Comparison of ENCODE assay signal across 26 cellular contexts in the genomic region with DNA sequence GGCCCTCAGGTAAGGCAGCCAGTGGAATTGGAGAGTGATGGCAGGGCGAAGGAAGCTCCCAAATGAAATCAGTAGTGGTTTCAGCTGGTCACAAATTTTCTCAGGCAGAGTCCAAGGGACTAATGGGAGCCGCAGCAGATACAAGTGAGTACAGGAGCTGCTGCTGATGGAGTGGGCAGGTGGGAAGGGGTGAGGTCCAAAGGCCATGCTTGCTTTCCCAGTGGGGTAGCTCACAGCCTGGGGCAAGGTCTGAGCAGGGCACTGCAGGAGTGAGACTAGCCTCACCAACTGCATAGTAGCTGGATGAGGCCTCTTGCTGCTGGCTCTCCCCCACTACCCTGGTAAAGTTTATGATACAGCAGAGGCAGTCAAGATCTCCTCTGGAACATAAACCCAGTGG. TPM values are rescaled to one million over a fixed set of nuclear protein-coding genes. Genes with fewer than 3 reads are reported as not detected.
A peak's percentile ranks its signal among the peaks of the same experiment; 100 is the strongest.
DNase-seq lines count a peak whose midpoint lies in the region; ATAC-seq, FAIRE-seq and TF ChIP-seq lines count a peak whose summit lies in the region.
"Had no signal": no experiment of that assay in that cellular context is flagged by ENCODE, and none has a peak within 500 bp of the region (broad histone marks: within the 10 kb centered on the region; RNA-seq: fewer than 3 reads in every experiment).

No MANE protein-coding gene starts in this region.

- FAIRE-seq in HepG2 (lab: Jason Lieb, UNC), result no peak
- FAIRE-seq: A204.1, GM12891, GM18507, H54 had no signal

- intact Hi-C loops in IMR-90 (cut with micrococcal nuclease), result no loop called here
- intact Hi-C loops in HepG2 (cut with micrococcal nuclease; ENCODE audit: unreplicated experiment), result no loop called here
- intact Hi-C loops in activated CD4-positive, alpha-beta T cell treated with anti-CD3 and anti-CD28 coated beads for 36 hours (cut with DNase I, micrococcal nuclease), result no loop called here

- DNase-seq in NCI-H146 (lab: John Stamatoyannopoulos, UW) (peak; percentile 33), NCI-H146 treated with DMSO at 0.1 percent for 48 hours (lab: John Stamatoyannopoulos, UW; ENCODE audit: unreplicated experiment) (no peak), IMR-90 (no peak), HepG2 (ENCODE audit: low spot score) (no peak)
- no peak for DNase-seq in activated CD4-positive, alpha-beta T cell treated with anti-CD3 and anti-CD28 coated beads for 36 hours
- DNase-seq: Calu3; CD4-positive, alpha-beta T cell; CD8-positive, alpha-beta memory T cell; COR-L47; DMS53; DMS79 treated with DMSO at 0.1 percent for 48 hours; GF-D8; GOT3 had no signal

- WGBS in IMR-90 (ENCODE audit: extremely low coverage in 2 of 2, insufficient read length in 1 of 2), 2 experiments, result no CpG with 5 or more reads among the region's 2 CpGs
- 67% methylated on average over 2 of the region's 2 CpGs for WGBS in HepG2 (ENCODE audit: low lambda C conversion rate)

- no peak overlapping the region for H2AK5ac ChIP-seq in IMR-90 (ENCODE audit: low read depth, low read length)

- BruUV-seq in IMR-90 (replicated peaks; lab: Mats Ljungman, UMichigan) (no TSS peak), HepG2 (replicated peaks; lab: Mats Ljungman, UMichigan) (no TSS peak)

- H3K9me3 ChIP-seq in BLaER1 (peaks cover 98% of the 10 kb centered on the region), IMR-90 (ENCODE audit: control insufficient read depth, insufficient read depth, low read length) (no peaks in the 10 kb centered on the region), HepG2 (ENCODE audit: low read length) (no peaks in the 10 kb centered on the region)

- H4K91ac ChIP-seq in IMR-90 (ENCODE audit: insufficient read depth, low read depth, low read length), result no peak overlapping the region

- H2AK9ac ChIP-seq in IMR-90 (replicated peaks; ENCODE audit: low read depth, low read length, poor library complexity), result no peak overlapping the region

- H3K4me3 Mint-ChIP-seq in activated CD4-positive, alpha-beta T cell treated with anti-CD3 and anti-CD28 coated beads for 36 hours, result no peak overlapping the region
- H3K4me3 Mint-ChIP-seq: B cell; CD14-positive monocyte; CD4-positive, alpha-beta T cell; CD8-positive, alpha-beta memory T cell had no signal

- peaks cover 11% of the 10 kb centered on the region for H3K4me1 ChIP-seq in BLaER1
- H3K4me1 ChIP-seq in IMR-90 (ENCODE audit: control insufficient read depth, insufficient read depth, low read length), result peaks cover 13% of the 10 kb centered on the region
- peaks cover 13% of the 10 kb centered on the region for H3K4me1 ChIP-seq in HepG2 (ENCODE audit: insufficient read depth, low read length)
- H3K4me1 ChIP-seq: HAP-1 had no signal

- dilution Hi-C loops in IMR-90 (cut with HindIII; ENCODE audit: low sequenced_read_pairs, unreplicated experiment), result no loop called here

- H3K4me1 Mint-ChIP-seq in activated CD4-positive, alpha-beta T cell treated with anti-CD3 and anti-CD28 coated beads for 36 hours, result peaks cover 18% of the 10 kb centered on the region

- peaks cover 95% of the 10 kb centered on the region for H3K36me3 ChIP-seq in BLaER1
- peaks cover 19% of the 10 kb centered on the region for H3K36me3 ChIP-seq in IMR-90 (ENCODE audit: control insufficient read depth, insufficient read depth, low read length)
- peaks cover 11 to 68% of the 10 kb centered on the region in 2 experiments for H3K36me3 ChIP-seq in HepG2 (replicated peaks in 1 of 2; ENCODE audit: control insufficient read depth in 1 of 2, insufficient read depth in 2 of 2, low read length in 2 of 2)

- ATAC-seq in IMR-90 (ENCODE audit: low read depth), result no peak
- peak; percentile 97 for ATAC-seq in HepG2
- no peak for ATAC-seq in activated CD4-positive, alpha-beta T cell treated with anti-CD3 and anti-CD28 coated beads for 36 hours
- ATAC-seq in GM18517 (IDR thresholded peaks at IDR 0.05; ENCODE audit: unreplicated experiment), result no peak
- ATAC-seq in HG02870 (IDR thresholded peaks at IDR 0.05; ENCODE audit: unreplicated experiment), result no peak

- H3K79me2 ChIP-seq in HepG2 (ENCODE audit: insufficient read depth, low read length), result no peaks in the 10 kb centered on the region

- no peak overlapping the region for H3K4me3 ChIP-seq in BLaER1
- H3K4me3 ChIP-seq in IMR-90 (ENCODE audit: insufficient read depth, low read depth, low read length), result no peak overlapping the region
- no peak overlapping the region for H3K4me3 ChIP-seq in HepG2 (replicated peaks in 1 of 3; ENCODE audit: insufficient read depth in 1 of 3, low read depth in 2 of 3, low read length in 3 of 3)
- H3K4me3 ChIP-seq: HAP-1 had no signal

- no peak overlapping the region for H3K18ac ChIP-seq in IMR-90 (ENCODE audit: low read depth, low read length)

- H3K9ac ChIP-seq in BLaER1 (no peak overlapping the region), IMR-90 (ENCODE audit: low read depth, low read length) (no peak overlapping the region), HepG2 (ENCODE audit: insufficient read depth, low read depth, low read length) (no peak overlapping the region)
- H3K9ac ChIP-seq: BLaER1 treated with 17β-estradiol and CSF1 and Interleukin-3, amounts not matched to agents 10 nM and 100 nM had no signal

- peaks cover 90% of the 10 kb centered on the region for H3K36me3 Mint-ChIP-seq in activated CD4-positive, alpha-beta T cell treated with anti-CD3 and anti-CD28 coated beads for 36 hours (ENCODE audit: low read depth)

- no peak overlapping the region for H3K56ac ChIP-seq in IMR-90 (ENCODE audit: extremely low read depth, insufficient read depth, low read length)

- no peak overlapping the region for H2BK20ac ChIP-seq in IMR-90 (ENCODE audit: low read depth, low read length)

- H4K5ac ChIP-seq in IMR-90 (ENCODE audit: low read depth, low read length), result no peak overlapping the region

- H2AFZ ChIP-seq in IMR-90 (replicated peaks; ENCODE audit: low read length, poor library complexity) (no peak overlapping the region), HepG2 (ENCODE audit: low read length) (no peak overlapping the region)

- in situ Hi-C loops in IMR-90 (cut with MboI; ENCODE audit: low sequenced_read_pairs), result no loop called here
- in situ Hi-C loops in HepG2 (cut with HindIII; ENCODE audit: extremely low pct_ligation_motif_present, low pct_unique_long_range_greater_than_20kb), result no loop called here

- H3K27me3 ChIP-seq in BLaER1 (no peaks in the 10 kb centered on the region), IMR-90 (ENCODE audit: control insufficient read depth, insufficient read depth, low read length) (no peaks in the 10 kb centered on the region), HepG2 (ENCODE audit: control insufficient read depth in 1 of 2, insufficient read depth in 2 of 2, low read length in 2 of 2) (no peaks in the 10 kb centered on the region)
- H3K27me3 ChIP-seq: BLaER1 treated with 17β-estradiol and CSF1 and Interleukin-3, amounts not matched to agents 10 nM and 100 nM had no signal

- no peak overlapping the region for H2BK15ac ChIP-seq in IMR-90 (ENCODE audit: low read depth, low read length)

- H3K4ac ChIP-seq in IMR-90 (ENCODE audit: low read depth, low read length), result no peak overlapping the region

- H3K27ac ChIP-seq in BLaER1, result no peak overlapping the region
- H3K27ac ChIP-seq in IMR-90 (ENCODE audit: insufficient read depth, low read length), result no peak overlapping the region
- no peak overlapping the region for H3K27ac ChIP-seq in HepG2 (ENCODE audit: extremely low read length, insufficient read depth, low read length)
- H3K27ac ChIP-seq: 22Rv1; BLaER1 treated with 17β-estradiol and CSF1 and Interleukin-3, amounts not matched to agents 10 nM and 100 nM had no signal

- no peak overlapping the region for H2BK120ac ChIP-seq in IMR-90 (ENCODE audit: low read depth, low read length)

- no peak for TF ChIP-seq POLR2A in IMR-90 (IDR thresholded peaks at IDR 0.05; ENCODE audit: low read depth, low read length)
- TF ChIP-seq POLR2A in HepG2 (IDR thresholded peaks at IDR 0.05; ENCODE audit: insufficient read depth in 1 of 2, low read depth in 2 of 2, low read length in 2 of 2), result no peak

- H3K27ac Mint-ChIP-seq in activated CD4-positive, alpha-beta T cell treated with anti-CD3 and anti-CD28 coated beads for 36 hours, result no peak overlapping the region
- H3K27ac Mint-ChIP-seq: B cell; CD14-positive monocyte; CD4-positive, alpha-beta T cell had no signal

- peaks cover 18% of the 10 kb centered on the region for H3K9me3 Mint-ChIP-seq in activated CD4-positive, alpha-beta T cell treated with anti-CD3 and anti-CD28 coated beads for 36 hours (ENCODE audit: low read depth)

- no peaks in the 10 kb centered on the region for H3K27me3 Mint-ChIP-seq in activated CD4-positive, alpha-beta T cell treated with anti-CD3 and anti-CD28 coated beads for 36 hours
- H3K27me3 Mint-ChIP-seq: B cell; CD4-positive, alpha-beta T cell; CD8-positive, alpha-beta memory T cell had no signal

- POLR2A ChIA-PET in IMR-90 (lab: Charles Lee; ENCODE audit: unreplicated experiment) (no interaction called here), HepG2 (lab: Yijun Ruan, JAX) (no interaction called here)
- POLR2A ChIA-PET in activated CD4-positive, alpha-beta T cell treated with anti-CD3 and anti-CD28 coated beads for 36 hours (lab: Charles Lee), result no interaction called here

- TF ChIP-seq EP300 in HepG2 (IDR thresholded peaks at IDR 0.05; ENCODE audit: low read depth in 2 of 2, low read length in 2 of 2) (no peak), HepG2 (CRISPR knock-in tag; IDR thresholded peaks at IDR 0.05; ENCODE audit: borderline replicate concordance) (no peak)

- 0 out of 2 replicates have a peak overlapping the region, but pooled peaks have one; percentile 26 for H3K14ac ChIP-seq in IMR-90 (replicated peaks; ENCODE audit: low read depth, low read length)

- TF ChIP-seq CTCF in IMR-90 (conservative IDR thresholded peaks at IDR 0.05; ENCODE audit: low read depth, low read length), result no peak
- TF ChIP-seq CTCF in HepG2 (CRISPR knock-in tag; IDR thresholded peaks at IDR 0.05), result no peak

- no peak for TF ChIP-seq RAD21 in IMR-90 (IDR thresholded peaks at IDR 0.05; ENCODE audit: low read length)
- no peak for TF ChIP-seq RAD21 in HepG2 (CRISPR knock-in tag; IDR thresholded peaks at IDR 0.05)

- CTCF ChIA-PET in IMR-90 (lab: Yijun Ruan, JAX), result no interaction called here
- CTCF ChIA-PET in HepG2 (lab: Yijun Ruan, JAX; ENCODE audit: low intra/inter-chr PET ratio, low total read pairs), result no interaction called here
- CTCF ChIA-PET in activated CD4-positive, alpha-beta T cell treated with anti-CD3 and anti-CD28 coated beads for 36 hours (lab: Charles Lee), result no interaction called here

- peaks cover 15% of the 10 kb centered on the region for H4K20me1 ChIP-seq in BLaER1
- no peaks in the 10 kb centered on the region for H4K20me1 ChIP-seq in IMR-90 (ENCODE audit: insufficient read depth, low read length)
- H4K20me1 ChIP-seq in HepG2 (ENCODE audit: insufficient read depth, low read length), result no peaks in the 10 kb centered on the region

- no peak overlapping the region for H2BK5ac ChIP-seq in IMR-90 (ENCODE audit: low read depth, low read length, poor library complexity, severe bottlenecking)

- H3K4me2 ChIP-seq in BLaER1 (peak overlapping the region; percentile 20; the same call in 1 of the 2 replicates), IMR-90 (ENCODE audit: low read depth, low read length) (no peak overlapping the region), HepG2 (ENCODE audit: low read depth, low read length) (no peak overlapping the region)

- H3K9me1 ChIP-seq in IMR-90 (ENCODE audit: insufficient read depth, low read length), result peaks cover 3% of the 10 kb centered on the region; the same call in 1 of the 2 replicates

- H4K8ac ChIP-seq in IMR-90 (ENCODE audit: low read depth in 2 of 2, low read length in 2 of 2), result no peak overlapping the region

- no peak overlapping the region for H3K23ac ChIP-seq in IMR-90 (ENCODE audit: low read depth, low read length)

- peaks cover 20 to 32% of the 10 kb centered on the region in 2 experiments for H3K79me1 ChIP-seq in IMR-90 (ENCODE audit: low read depth in 1 of 2, low read length in 2 of 2)

RNA-seq across cellular contexts. Expression of a gene that starts 38.2 kb away (rescaled TPM):
- 33.6 and 50.9 TPM in 2 replicates for total RNA-seq in IMR-90 (2012; rRNA removed)
- 14.1 and 15.7 TPM in 2 replicates for polyA plus RNA-seq in IMR-90 (2012; rRNA removed)
- 3.9 and 6.2 TPM in 2 replicates for polyA plus RNA-seq in IMR-90 (2012; cell fraction: cytosol; rRNA removed)
- 3.0 and 23.7 TPM in 2 replicates for polyA plus RNA-seq in IMR-90 (2012; cell fraction: nucleus; rRNA removed; ENCODE audit: low replicate concordance)
- 51.2 and 74.1 TPM in 2 replicates for total RNA-seq in HepG2 (2016; rRNA removed; fragmentation: Illumina TruSeq; extraction: Trizol)
- total RNA-seq in HepG2 (2016; cell fraction: cytosol; rRNA removed; fragmentation: Illumina TruSeq; extraction: Trizol; ENCODE audit: low read depth), result 6.4 and 7.9 TPM in 2 replicates
- 58.2 and 73.0 TPM in 2 replicates for total RNA-seq in HepG2 (2016; cell fraction: insoluble cytoplasmic fraction; rRNA removed; fragmentation: Illumina TruSeq; extraction: Trizol)
- 16.3 and 18.0 TPM in 2 replicates for total RNA-seq in HepG2 (2016; cell fraction: membrane; rRNA removed; fragmentation: Illumina TruSeq; extraction: Trizol)
- total RNA-seq in HepG2 (2016; cell fraction: nucleus; rRNA removed; fragmentation: Illumina TruSeq; extraction: Trizol), result 49.4 and 55.6 TPM in 2 replicates
- 16.7 and 19.5 TPM in 2 replicates for polyA plus RNA-seq in HepG2 (2011; rRNA removed)
- 10.4 and 16.4 TPM in 2 replicates for polyA plus RNA-seq in HepG2 (2011; cell fraction: cytosol; rRNA removed)
- polyA plus RNA-seq in HepG2 (2011; cell fraction: nucleus; rRNA removed), result 12.0 and 15.3 TPM in 2 replicates
- 24.8 and 27.2 TPM in 2 replicates for polyA plus RNA-seq in HepG2 (2012)
- polyA plus RNA-seq in HepG2 (2016; cell fraction: cytosol; fragmentation: Illumina TruSeq; extraction: Trizol; ENCODE audit: low read depth), result 3.2 and 3.8 TPM in 2 replicates
- polyA plus RNA-seq in HepG2 (2016; cell fraction: insoluble cytoplasmic fraction; fragmentation: Illumina TruSeq; extraction: Trizol; ENCODE audit: low read depth), result 63.2 and 64.8 TPM in 2 replicates
- polyA plus RNA-seq in HepG2 (2016; cell fraction: membrane; fragmentation: Illumina TruSeq; extraction: Trizol; ENCODE audit: low read depth), result 10.0 and 10.2 TPM in 2 replicates
- polyA plus RNA-seq in HepG2 (2016; cell fraction: nucleus; fragmentation: Illumina TruSeq; extraction: Trizol; ENCODE audit: insufficient read depth, low read depth), result 34.8 and 37.8 TPM in 2 replicates
- 30.0 and 49.9 TPM in 2 replicates for polyA minus RNA-seq in HepG2 (2011; rRNA and poly(A)+ RNA removed; ENCODE audit: low replicate concordance)
- 20.3 and 36.7 TPM in 2 replicates for polyA minus RNA-seq in HepG2 (2011; cell fraction: cytosol; rRNA and poly(A)+ RNA removed)
- polyA minus RNA-seq in HepG2 (2011; cell fraction: nucleus; rRNA and poly(A)+ RNA removed), result 65.0 and 65.8 TPM in 2 replicates
- total RNA-seq in activated CD4-positive, alpha-beta T cell treated with anti-CD3 and anti-CD28 coated beads for 36 hours, result 10 to 100 TPM; 59.6 to 77.0 TPM
- total RNA-seq: Daoy had no signal
